Comparison of ENCODE assay signal across 27 cellular contexts in genomic region chr1:86760199-86760598, GRCh38.
"Had no signal": no experiment of that assay in that cellular context is flagged by ENCODE, and none has a peak within 500 bp of the region (broad histone marks: within the 10 kb centered on the region; RNA-seq: fewer than 3 reads in every experiment).

No MANE protein-coding gene starts in this region.

- H3K9me3 ChIP-seq: stomach, suprapubic skin, testis, thoracic aorta, thyroid gland, tibial artery, transverse colon, upper lobe of left lung, upper lobe of right lung, uterus, vagina had no signal

- H3K4me3 ChIP-seq: stomach, suprapubic skin, testis, thoracic aorta, thyroid gland, tibial artery, tibial nerve, transverse colon, upper lobe of left lung, upper lobe of right lung, uterus, vagina had no signal

- DNase-seq: stimulated activated CD4-positive, alpha-beta T cell treated with anti-CD3 and anti-CD28 coated beads, Interleukin-2, amount 100 ng/mL, for 48 hours; stimulated activated CD4-positive, alpha-beta T cell treated with anti-CD3 and anti-CD28 coated beads, Interleukin-4, amount 100 ng/mL, for 1 hour; stimulated activated CD4-positive, alpha-beta T cell treated with anti-CD3 and anti-CD28 coated beads, Interleukin-4, amount 100 ng/mL, for 24 hours; stimulated activated CD4-positive, alpha-beta T cell treated with anti-CD3 and anti-CD28 coated beads, Interleukin-4, amount 100 ng/mL, for 4 hours; stimulated activated CD8-positive, alpha-beta memory T cell treated with anti-CD3 and anti-CD28 coated beads, Interleukin-4, amount 100 ng/mL, for 48 hours; stimulated activated naive B cell treated with anti-CD40 and anti-IgM and Interleukin-4, amounts not matched to agents 10 μg/mL and 1 μg/mL and 100 μg/mL, for 72 hours; stimulated activated naive CD4-positive, alpha-beta T cell; stimulated activated naive CD4-positive, alpha-beta T cell treated with Interleukin-2 at 50 U/mL for 16 hours; stimulated activated naive CD8-positive, alpha-beta T cell treated with anti-CD3 and anti-CD28 coated beads, Interleukin-15, amount 100 ng/mL, for 72 hours; stimulated activated naive CD8-positive, alpha-beta T cell treated with anti-CD3 and anti-CD28 coated beads, Interleukin-15, Interleukin-2, amounts not matched to agents 100 U/mL and 50 U/mL, for 24 hours; stomach; substantia nigra; testis; thyroid gland; tibial artery; transverse colon; trophoblast cell; upper lobe of left lung; upper lobe of right lung; uterus had no signal

- H3K27me3 ChIP-seq: suprapubic skin, testis, thyroid gland, tibial artery, tibial nerve, transverse colon, upper lobe of left lung, upper lobe of right lung, uterus, vagina had no signal

- ATAC-seq: stimulated activated effector memory CD8-positive, alpha-beta T cell treated with anti-CD3 and anti-CD28 coated beads, Interleukin-12 subunit alpha, Interleukin-12 subunit beta, amount 100 ng/mL, for 72 hours; stimulated activated memory B cell treated with anti-CD40 and anti-IgM and Interleukin-4, amounts not matched to agents 10 μg/mL and 1 μg/mL and 100 μg/mL, for 72 hours; stimulated activated naive B cell treated with anti-CD40 and anti-IgM and Interleukin-4, amounts not matched to agents 10 μg/mL and 1 μg/mL and 100 μg/mL, for 72 hours; stimulated activated naive CD8-positive, alpha-beta T cell treated with anti-CD3 and anti-CD28 coated beads, Interleukin-15, amount 100 ng/mL, for 72 hours; stimulated activated naive CD8-positive, alpha-beta T cell treated with anti-CD3 and anti-CD28 coated beads, Interleukin-15, Interleukin-2, amounts not matched to agents 100 U/mL and 50 U/mL, for 24 hours; upper lobe of right lung had no signal

- H3K4me1 ChIP-seq: thyroid gland, tibial nerve, vagina had no signal

- H3K27ac ChIP-seq: stomach, suprapubic skin, testis, thoracic aorta, thyroid gland, tibial artery, tibial nerve, transverse colon, upper lobe of left lung, upper lobe of right lung, uterus, vagina had no signal

- FAIRE-seq: urothelium cell line had no signal

- H3K36me3 ChIP-seq: stomach, suprapubic skin, thoracic aorta, thyroid gland, tibial artery, tibial nerve, transverse colon, upper lobe of left lung, upper lobe of right lung, uterus, vagina had no signal
